In genomic region chr3:46978381-46978780, GRCh38 we compare ENCODE assay signal across 1 cellular context.
TF ChIP-seq lines count a peak whose summit lies in the region.

No MANE protein-coding gene starts in this region.

TF ChIP-seq in WTC11, 78 proteins besides CTCF, POLR2A, EP300 and RAD21 (continued from another document):
- TF ChIP-seq FOXP4 (CRISPR knock-in tag; IDR thresholded peaks at IDR 0.05): no peak
- TF ChIP-seq FOXJ3 (CRISPR knock-in tag; IDR thresholded peaks at IDR 0.05; ENCODE audit: borderline replicate concordance): no peak
- no peak for TF ChIP-seq RELA (CRISPR knock-in tag; IDR thresholded peaks at IDR 0.05; ENCODE audit: borderline replicate concordance)
- no peak for TF ChIP-seq IRF2 (CRISPR knock-in tag; IDR thresholded peaks at IDR 0.05; ENCODE audit: borderline replicate concordance, low read depth)
- TF ChIP-seq ZNF512 (CRISPR knock-in tag; IDR thresholded peaks at IDR 0.05; ENCODE audit: borderline replicate concordance): no peak
- no peak for TF ChIP-seq ESRRA (CRISPR knock-in tag; IDR thresholded peaks at IDR 0.05; ENCODE audit: borderline replicate concordance)
- no peak for TF ChIP-seq ZSCAN18 (CRISPR knock-in tag; IDR thresholded peaks at IDR 0.05)
- TF ChIP-seq ZNF532 (CRISPR knock-in tag; IDR thresholded peaks at IDR 0.05; ENCODE audit: borderline replicate concordance): no peak
- TF ChIP-seq TP53 (CRISPR knock-in tag; IDR thresholded peaks at IDR 0.05): no peak
- no peak for TF ChIP-seq NR3C1 (CRISPR knock-in tag; conservative IDR thresholded peaks at IDR 0.05; ENCODE audit: low read depth)
- no peak for TF ChIP-seq HMGXB4 (CRISPR knock-in tag; IDR thresholded peaks at IDR 0.05)
